ENCODE assay signal across 10 cellular contexts in genomic region chr12:32400866-32401265, GRCh38. TPM values are rescaled to one million over a fixed set of nuclear protein-coding genes. Genes with fewer than 3 reads are reported as not detected.
DNase-seq lines count a peak whose midpoint lies in the region; FAIRE-seq and TF ChIP-seq lines count a peak whose summit lies in the region.
"Had no signal": no experiment of that assay in that cellular context is flagged by ENCODE, and none has a peak within 500 bp of the region (broad histone marks: within the 10 kb centered on the region; RNA-seq: fewer than 3 reads in every experiment).

No MANE protein-coding gene starts in this region.

- H3K36me3 Mint-ChIP-seq in Calu3 (ENCODE audit: insufficient read depth, unreplicated experiment), result peaks cover 36% of the 10 kb centered on the region
- no peaks in the 10 kb centered on the region for H3K36me3 Mint-ChIP-seq in neural progenitor cell

- H3K9me3 ChIP-seq in neural progenitor cell (ENCODE audit: low read depth), result no peaks in the 10 kb centered on the region

- H3K27ac ChIP-seq in neural progenitor cell, result no peak overlapping the region

- H3K4me3 Mint-ChIP-seq in Calu3 (ENCODE audit: low read depth, unreplicated experiment), result peak overlapping the region; percentile 98
- peak overlapping the region; percentile 86 for H3K4me3 Mint-ChIP-seq in neural progenitor cell

- H3F3A ChIP-seq in neural progenitor cell (ENCODE audit: low read depth), result peaks cover 39% of the 10 kb centered on the region

- H2AFZ ChIP-seq in neural progenitor cell (replicated peaks), result no peak overlapping the region

- DNase-seq in Calu3 (no peak), RCC 7860 (ENCODE audit: low spot score) (no peak), fibroblast of pulmonary artery (ENCODE audit: low read depth) (no peak), neural progenitor cell (ENCODE audit: low spot score) (no peak), NCI-H2107 treated with DMSO at 0.1 percent for 48 hours (lab: John Stamatoyannopoulos, UW; ENCODE audit: unreplicated experiment) (no peak), urothelium cell line (ENCODE audit: low spot score) (no peak), activated gamma-delta T cell treated with Interleukin-2 at 50 U/mL for 16 hours (no peak)
- no peak for DNase-seq in activated CD8-positive, alpha-beta memory T cell treated with anti-CD3 and anti-CD28 coated beads, Interleukin-2, amount 50 U/mL, for 4 hours
- DNase-seq: caudate nucleus, DND-41 had no signal

- CTCF ChIA-PET in Calu3 (lab: Charles Lee), result interaction anchor here (0.6 to 0.7 kb wide), 3 partner anchors 16 to 221 kb away, joined by 3 to 4 read pairs (median 3); no protein-coding TSS in a partner anchor

- H3K4me3 ChIP-seq in fibroblast of pulmonary artery (replicated peaks; ENCODE audit: low read depth, low read length), result peak overlapping the region; percentile 85
- peak overlapping the region; percentile 80 for H3K4me3 ChIP-seq in neural progenitor cell

- no TSS peak for BruUV-seq in Calu3 (replicated peaks; lab: Mats Ljungman, UMichigan)

- H3K36me3 ChIP-seq in neural progenitor cell, result no peaks in the 10 kb centered on the region

- TF ChIP-seq CTCF in Calu3 (IDR thresholded peaks at IDR 0.05; ENCODE audit: unreplicated experiment) (no peak), fibroblast of pulmonary artery (IDR thresholded peaks at IDR 0.05; ENCODE audit: low read length, missing control alignments) (no peak), neural progenitor cell (IDR thresholded peaks at IDR 0.05) (no peak)

- H3K9me3 Mint-ChIP-seq in Calu3 (ENCODE audit: low read depth, unreplicated experiment), result no peaks in the 10 kb centered on the region
- H3K9me3 Mint-ChIP-seq in neural progenitor cell, result no peaks in the 10 kb centered on the region

- peak; percentile 50 for FAIRE-seq in RCC 7860 (lab: Jason Lieb, UNC)
- no peak for FAIRE-seq in urothelium cell line (lab: Jason Lieb, UNC)

- peaks cover 8% of the 10 kb centered on the region for H3K4me1 ChIP-seq in neural progenitor cell

- H3K27me3 Mint-ChIP-seq in Calu3 (ENCODE audit: unreplicated experiment) (no peaks in the 10 kb centered on the region), neural progenitor cell (ENCODE audit: insufficient read depth, low read depth) (peaks cover 23% of the 10 kb centered on the region)

- peaks cover 11% of the 10 kb centered on the region for H3K27me3 ChIP-seq in neural progenitor cell

- H3K4me1 Mint-ChIP-seq in Calu3 (ENCODE audit: low read depth, unreplicated experiment) (peaks cover 7% of the 10 kb centered on the region), neural progenitor cell (peaks cover 13% of the 10 kb centered on the region)

- peaks cover 59% of the 10 kb centered on the region for H3K79me2 ChIP-seq in neural progenitor cell (ENCODE audit: low read depth)

- H4K20me1 ChIP-seq in neural progenitor cell (ENCODE audit: low read depth), result no peaks in the 10 kb centered on the region

- intact Hi-C loops in Calu3 (cut with micrococcal nuclease; ENCODE audit: unreplicated experiment), result loop anchor here (1.0 to 5.0 kb wide), 3 partner anchors 37 to 131 kb away; no protein-coding TSS in a partner anchor

- H3K27ac Mint-ChIP-seq in Calu3 (ENCODE audit: unreplicated experiment) (peak overlapping the region; percentile 91), neural progenitor cell (no peak overlapping the region)

- no peak overlapping the region for H3K9ac ChIP-seq in neural progenitor cell

- H3K4me2 ChIP-seq in neural progenitor cell, result peak overlapping the region; percentile 92

RNA-seq across cellular contexts. Expression of gene FGD4, which starts 1.5 kb away (rescaled TPM):
- total RNA-seq in Calu3 (2022) (37.4 and 38.6 TPM in 2 replicates), neural progenitor cell (ENCODE audit: low replicate concordance) (29.6 and 41.4 TPM in 2 replicates)
